Comparison of ENCODE assay signal across 1 cellular context in the genomic region with DNA sequence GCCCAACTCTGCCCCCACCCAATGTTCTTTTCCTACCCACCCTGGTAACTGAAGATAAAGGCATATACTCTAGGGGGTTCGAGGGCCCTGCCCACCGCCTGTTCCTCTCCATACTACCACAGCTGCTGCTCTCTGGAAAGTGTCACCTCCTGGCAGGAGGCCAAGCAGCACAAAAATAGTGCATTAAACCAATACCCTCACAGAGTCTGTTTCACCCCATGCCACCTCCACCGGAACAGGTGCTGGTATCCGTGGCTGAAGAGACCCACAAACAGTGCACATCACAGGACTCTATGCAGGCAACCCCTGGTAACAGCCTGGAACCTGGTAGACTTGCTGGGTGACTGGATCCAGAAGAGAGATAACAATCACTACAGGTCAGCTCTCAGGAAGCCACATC.
TF ChIP-seq lines count a peak whose summit lies in the region.

No MANE protein-coding gene starts in this region.

TF ChIP-seq in GM12878, 131 proteins besides CTCF, POLR2A, EP300 and RAD21 (continued from another document):
- TF ChIP-seq BCLAF1 (IDR thresholded peaks at IDR 0.05), result no peak
- no peak for TF ChIP-seq CREM (IDR thresholded peaks at IDR 0.05; ENCODE audit: low read depth)
- no peak for TF ChIP-seq ZBED1 (IDR thresholded peaks at IDR 0.05; ENCODE audit: borderline replicate concordance)
- no peak for TF ChIP-seq IRF4 (IDR thresholded peaks at IDR 0.05; ENCODE audit: low read depth, low read length)
- TF ChIP-seq SUPT20H (IDR thresholded peaks at IDR 0.05; ENCODE audit: borderline replicate concordance, control insufficient read depth, low read depth, low read length), result no peak
- TF ChIP-seq SIN3A (IDR thresholded peaks at IDR 0.05; ENCODE audit: low read depth, low read length), result no peak
- no peak for TF ChIP-seq KAT2A (conservative IDR thresholded peaks at IDR 0.05; ENCODE audit: control insufficient read depth, low read depth, low read length)
- no peak for TF ChIP-seq HDAC2 (IDR thresholded peaks at IDR 0.05)
- TF ChIP-seq RELA (IDR thresholded peaks at IDR 0.05; ENCODE audit: borderline replicate concordance, partially characterized antibody), result no peak
- TF ChIP-seq RELB (IDR thresholded peaks at IDR 0.05; ENCODE audit: low read depth), result no peak
- no peak for TF ChIP-seq STAT1 (conservative IDR thresholded peaks at IDR 0.05)
- TF ChIP-seq, protein P1, sequence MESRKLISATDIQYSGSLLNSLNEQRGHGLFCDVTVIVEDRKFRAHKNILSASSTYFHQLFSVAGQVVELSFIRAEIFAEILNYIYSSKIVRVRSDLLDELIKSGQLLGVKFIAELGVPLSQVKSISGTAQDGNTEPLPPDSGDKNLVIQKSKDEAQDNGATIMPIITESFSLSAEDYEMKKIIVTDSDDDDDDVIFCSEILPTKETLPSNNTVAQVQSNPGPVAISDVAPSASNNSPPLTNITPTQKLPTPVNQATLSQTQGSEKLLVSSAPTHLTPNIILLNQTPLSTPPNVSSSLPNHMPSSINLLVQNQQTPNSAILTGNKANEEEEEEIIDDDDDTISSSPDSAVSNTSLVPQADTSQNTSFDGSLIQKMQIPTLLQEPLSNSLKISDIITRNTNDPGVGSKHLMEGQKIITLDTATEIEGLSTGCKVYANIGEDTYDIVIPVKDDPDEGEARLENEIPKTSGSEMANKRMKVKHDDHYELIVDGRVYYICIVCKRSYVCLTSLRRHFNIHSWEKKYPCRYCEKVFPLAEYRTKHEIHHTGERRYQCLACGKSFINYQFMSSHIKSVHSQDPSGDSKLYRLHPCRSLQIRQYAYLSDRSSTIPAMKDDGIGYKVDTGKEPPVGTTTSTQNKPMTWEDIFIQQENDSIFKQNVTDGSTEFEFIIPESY (IDR thresholded peaks at IDR 0.05), result no peak
